8 cellular contexts compared by ENCODE assay signal in genomic region chr3:194135516-194135805, GRCh38. TPM values are rescaled to one million over a fixed set of nuclear protein-coding genes. Genes with fewer than 3 reads are reported as not detected.
DNase-seq lines count a peak whose midpoint lies in the region; ATAC-seq and TF ChIP-seq lines count a peak whose summit lies in the region.

No MANE protein-coding gene starts in this region.

- peaks cover 67% of the 10 kb centered on the region for H3K4me1 Mint-ChIP-seq in activated CD4-positive, alpha-beta T cell treated with anti-CD3 and anti-CD28 coated beads, Interleukin-2, amount 10 ng/mL, durations not matched to agents 7 days and 5 days
- H3K4me1 Mint-ChIP-seq in activated T-helper 17 cell treated with anti-CD3 and anti-CD28 coated beads, Interleukin-2, amount 50 U/mL, for 72 hours = peaks cover 22% of the 10 kb centered on the region

- no peak for ATAC-seq in activated T-helper 17 cell treated with anti-CD3 and anti-CD28 coated beads, Interleukin-2, amount 50 U/mL, for 72 hours (replicated peaks)
- no peak for ATAC-seq in thoracic aorta (ENCODE audit: insufficient number of reproducible peaks, low FRiP score, low read depth)

- peaks cover 2% of the 10 kb centered on the region for H3K36me3 ChIP-seq in kidney epithelial cell (ENCODE audit: control insufficient read depth, insufficient read depth, low read length)
- H3K36me3 ChIP-seq in thoracic aorta = no peaks in the 10 kb centered on the region

- peak overlapping the region; percentile 27 for H3K27ac Mint-ChIP-seq in activated CD4-positive, alpha-beta T cell treated with anti-CD3 and anti-CD28 coated beads, Interleukin-2, amount 10 ng/mL, durations not matched to agents 7 days and 5 days
- H3K27ac Mint-ChIP-seq in activated T-helper 17 cell treated with anti-CD3 and anti-CD28 coated beads, Interleukin-2, amount 50 U/mL, for 72 hours = no peak overlapping the region

- no peak for TF ChIP-seq CTCF in kidney epithelial cell (IDR thresholded peaks at IDR 0.05; ENCODE audit: insufficient read depth, low read length, poor library complexity, severe bottlenecking)
- no peak for TF ChIP-seq CTCF in thoracic aorta (IDR thresholded peaks at IDR 0.05)

- H3K27me3 ChIP-seq in kidney epithelial cell (ENCODE audit: control insufficient read depth, insufficient read depth, low read length) (no peaks in the 10 kb centered on the region), thoracic aorta (replicated peaks; ENCODE audit: insufficient read depth) (no peaks in the 10 kb centered on the region)

- H3K27ac ChIP-seq in thoracic aorta = peak overlapping the region; percentile 90 to 97

- H3K9me3 Mint-ChIP-seq in activated CD4-positive, alpha-beta T cell treated with anti-CD3 and anti-CD28 coated beads, Interleukin-2, amount 10 ng/mL, durations not matched to agents 7 days and 5 days = no peaks in the 10 kb centered on the region
- H3K9me3 Mint-ChIP-seq in activated T-helper 17 cell treated with anti-CD3 and anti-CD28 coated beads, Interleukin-2, amount 50 U/mL, for 72 hours = no peaks in the 10 kb centered on the region

- H3K27me3 Mint-ChIP-seq in activated CD4-positive, alpha-beta T cell treated with anti-CD3 and anti-CD28 coated beads, Interleukin-2, amount 10 ng/mL, durations not matched to agents 7 days and 5 days = peaks cover 83% of the 10 kb centered on the region
- H3K27me3 Mint-ChIP-seq in activated T-helper 17 cell treated with anti-CD3 and anti-CD28 coated beads, Interleukin-2, amount 50 U/mL, for 72 hours = peaks cover 41% of the 10 kb centered on the region

- CTCF ChIA-PET in activated CD4-positive, alpha-beta T cell treated with anti-CD3 and anti-CD28 coated beads, Interleukin-2, amount 10 ng/mL, durations not matched to agents 7 days and 5 days (lab: Charles Lee) = interaction anchor here (0.7 to 1.9 kb wide), 3 partner anchors 23 to 180 kb away, joined by 5 to 9 read pairs (median 5); no protein-coding TSS in a partner anchor

- POLR2A ChIA-PET in activated CD4-positive, alpha-beta T cell treated with anti-CD3 and anti-CD28 coated beads, Interleukin-2, amount 10 ng/mL, durations not matched to agents 7 days and 5 days (lab: Charles Lee) = interaction anchor here (0.6 to 0.7 kb wide), 3 partner anchors 102 to 170 kb away, joined by 4 to 10 read pairs (median 4); no protein-coding TSS in a partner anchor

- DNase-seq in activated CD4-positive, alpha-beta T cell treated with anti-CD3 and anti-CD28 coated beads, Interleukin-2, amount 10 ng/mL, durations not matched to agents 7 days and 5 days = no peak
- DNase-seq in activated CD4-positive, alpha-beta T cell treated with anti-CD3 and anti-CD28 coated beads, Interleukin-2, amount 50 U/mL, for 4 hours = no peak
- DNase-seq in kidney epithelial cell (ENCODE audit: low read depth) (no peak), thoracic aorta (ENCODE audit: low spot score) (no peak), DMS79 (lab: John Stamatoyannopoulos, UW) (no peak), cerebellar nuclear complex (lab: John Stamatoyannopoulos, UW) (no peak)
- DNase-seq in stimulated activated CD4-positive, alpha-beta T cell treated with anti-CD3 and anti-CD28 coated beads, Interleukin-2, amount 100 ng/mL, for 24 hours = no peak

- peak overlapping the region; percentile 37 for H3K4me3 ChIP-seq in kidney epithelial cell (ENCODE audit: low read depth, low read length)
- H3K4me3 ChIP-seq in thoracic aorta = peak overlapping the region; percentile 80

- no peaks in the 10 kb centered on the region for H3K9me3 ChIP-seq in thoracic aorta

- H3K36me3 Mint-ChIP-seq in activated CD4-positive, alpha-beta T cell treated with anti-CD3 and anti-CD28 coated beads, Interleukin-2, amount 10 ng/mL, durations not matched to agents 7 days and 5 days (ENCODE audit: low read depth) = peaks cover 18% of the 10 kb centered on the region
- no peaks in the 10 kb centered on the region for H3K36me3 Mint-ChIP-seq in activated T-helper 17 cell treated with anti-CD3 and anti-CD28 coated beads, Interleukin-2, amount 50 U/mL, for 72 hours (ENCODE audit: low read depth)

- H3K4me1 ChIP-seq in thoracic aorta (ENCODE audit: control insufficient read depth in 1 of 2, low read depth in 2 of 2) = peaks cover 12 to 63% of the 10 kb centered on the region in 2 donors

- peak overlapping the region; percentile 85 for H3K4me3 Mint-ChIP-seq in activated CD4-positive, alpha-beta T cell treated with anti-CD3 and anti-CD28 coated beads, Interleukin-2, amount 10 ng/mL, durations not matched to agents 7 days and 5 days
- peak overlapping the region; percentile 86 for H3K4me3 Mint-ChIP-seq in activated T-helper 17 cell treated with anti-CD3 and anti-CD28 coated beads, Interleukin-2, amount 50 U/mL, for 72 hours

RNA-seq across cellular contexts. Expression of gene HES1, which starts 0.5 kb away (rescaled TPM):
- 1 to 10 TPM; 2.4 to 2.7 TPM for total RNA-seq in activated CD4-positive, alpha-beta T cell treated with anti-CD3 and anti-CD28 coated beads, Interleukin-2, amount 10 ng/mL, durations not matched to agents 7 days and 5 days
- 1 to 10 TPM in 1 of 2 donors, under 1 TPM in 1; 0.58 to 4.0 TPM for total RNA-seq in activated T-helper 17 cell treated with anti-CD3 and anti-CD28 coated beads, Interleukin-2, amount 50 U/mL, for 72 hours
- total RNA-seq in kidney epithelial cell = 45.2 and 50.7 TPM in 2 replicates
- 10 to 100 TPM; 29.3 to 60.5 TPM for total RNA-seq in thoracic aorta
